ENCODE assay signal across 28 cellular contexts in the genomic region with DNA sequence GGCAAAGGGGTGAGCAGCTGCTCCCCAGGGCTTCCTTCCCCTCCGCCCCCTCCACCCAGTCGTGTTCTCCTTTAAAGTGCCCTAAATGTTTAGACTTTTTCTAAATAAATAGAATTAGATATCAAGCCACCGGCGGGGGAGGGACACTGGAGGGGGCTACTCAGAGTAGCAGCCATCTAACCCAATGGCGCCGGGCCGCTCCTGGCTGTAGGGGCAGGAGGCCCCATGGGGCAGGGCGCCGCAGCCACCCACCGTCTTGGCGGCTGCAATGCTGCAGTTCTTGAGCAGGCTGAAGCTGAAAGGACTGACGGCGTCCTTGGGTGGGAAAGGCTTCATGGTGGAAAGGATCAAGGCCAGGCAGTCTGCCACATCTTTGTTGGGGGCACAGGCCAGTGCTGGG. TPM values are rescaled to one million over a fixed set of nuclear protein-coding genes. Genes with fewer than 3 reads are reported as not detected.
"Had no signal": no experiment of that assay in that cellular context is flagged by ENCODE, and none has a peak within 500 bp of the region (broad histone marks: within the 10 kb centered on the region; RNA-seq: fewer than 3 reads in every experiment).

No MANE protein-coding gene starts in this region.

- H3K36me3 Mint-ChIP-seq: activated naive CD4-positive, alpha-beta T cell treated with anti-CD3 and anti-CD28 coated beads, Interleukin-2, amount 50 U/mL, for 24 hours had no signal

- H3K4me3 Mint-ChIP-seq: activated CD4-positive, alpha-beta memory T cell treated with anti-CD3 and anti-CD28 coated beads, Interleukin-2, amount 10 ng/mL, durations not matched to agents 7 days and 5 days; activated CD4-positive, alpha-beta T cell treated with anti-CD3 and anti-CD28 coated beads, Interleukin-2, amount 10 ng/mL, durations not matched to agents 24 days and 14 days; activated naive CD4-positive, alpha-beta T cell treated with anti-CD3 and anti-CD28 coated beads, Interleukin-2, amount 50 U/mL, for 24 hours; activated naive CD8-positive, alpha-beta T cell treated with anti-CD3 and anti-CD28 coated beads, Interleukin-2, amount 50 U/mL, for 24 hours; activated T-cell treated with anti-CD3 and anti-CD28 coated beads, Interleukin-2, amount 50 U/mL, for 24 hours; nephron; stimulated activated naive CD8-positive, alpha-beta T cell treated with anti-CD3 and anti-CD28 coated beads, Interleukin-15, amount 100 ng/mL, for 72 hours; type B pancreatic cell had no signal

- H3K36me3 ChIP-seq: uterus had no signal

- H3K27ac ChIP-seq: esophagus squamous epithelium, neutrophil, skin epidermis, uterus, VCaP had no signal

- H3K9me3 Mint-ChIP-seq: activated CD4-positive, alpha-beta memory T cell treated with anti-CD3 and anti-CD28 coated beads, Interleukin-2, amount 10 ng/mL, durations not matched to agents 7 days and 5 days; activated CD4-positive, alpha-beta T cell treated with anti-CD3 and anti-CD28 coated beads, Interleukin-2, amount 10 ng/mL, durations not matched to agents 24 days and 14 days; activated naive CD4-positive, alpha-beta T cell treated with anti-CD3 and anti-CD28 coated beads, Interleukin-2, amount 50 U/mL, for 24 hours; activated naive CD8-positive, alpha-beta T cell treated with anti-CD3 and anti-CD28 coated beads, Interleukin-2, amount 50 U/mL, for 24 hours; activated T-cell treated with anti-CD3 and anti-CD28 coated beads, Interleukin-2, amount 50 U/mL, for 24 hours; activated T-helper 2 cell treated with anti-CD3 and anti-CD28 coated beads, Interferon-gamma antibody, Interleukin-2, Interleukin-4, amounts not matched to agents 10 μg/mL and 5 μg/mL and 100 μg/mL, durations not matched to agents 14 hours and 24 hours and 36 hours; nephron; stimulated activated naive CD8-positive, alpha-beta T cell treated with anti-CD3 and anti-CD28 coated beads, Interleukin-15, amount 100 ng/mL, for 72 hours; type B pancreatic cell had no signal

- H3K4me3 ChIP-seq: esophagus squamous epithelium, left ventricle myocardium inferior, lung, skin epidermis, uterus had no signal

- H3K4me1 Mint-ChIP-seq: activated CD4-positive, alpha-beta memory T cell treated with anti-CD3 and anti-CD28 coated beads, Interleukin-2, amount 10 ng/mL, durations not matched to agents 7 days and 5 days; activated naive CD4-positive, alpha-beta T cell treated with anti-CD3 and anti-CD28 coated beads, Interleukin-2, amount 50 U/mL, for 24 hours; activated naive CD8-positive, alpha-beta T cell treated with anti-CD3 and anti-CD28 coated beads, Interleukin-2, amount 50 U/mL, for 24 hours; nephron had no signal

- H3K27me3 Mint-ChIP-seq: activated CD4-positive, alpha-beta memory T cell treated with anti-CD3 and anti-CD28 coated beads, Interleukin-2, amount 10 ng/mL, durations not matched to agents 7 days and 5 days; activated CD4-positive, alpha-beta T cell treated with anti-CD3 and anti-CD28 coated beads, Interleukin-2, amount 10 ng/mL, durations not matched to agents 24 days and 14 days; activated naive CD4-positive, alpha-beta T cell treated with anti-CD3 and anti-CD28 coated beads, Interleukin-2, amount 50 U/mL, for 24 hours; activated naive CD8-positive, alpha-beta T cell treated with anti-CD3 and anti-CD28 coated beads, Interleukin-2, amount 50 U/mL, for 24 hours; activated T-cell treated with anti-CD3 and anti-CD28 coated beads, Interleukin-2, amount 50 U/mL, for 24 hours; progenitor cell of endocrine pancreas; stimulated activated naive CD8-positive, alpha-beta T cell treated with anti-CD3 and anti-CD28 coated beads, Interleukin-15, amount 100 ng/mL, for 72 hours; type B pancreatic cell had no signal

- DNase-seq: activated CD4-positive, alpha-beta memory T cell treated with anti-CD3 and anti-CD28 coated beads, Interleukin-2, amount 10 ng/mL, durations not matched to agents 7 days and 5 days; activated CD4-positive, alpha-beta T cell treated with anti-CD3 and anti-CD28 coated beads, Interleukin-2, amount 10 ng/mL, durations not matched to agents 24 days and 14 days; activated CD8-positive, alpha-beta memory T cell treated with anti-CD3 and anti-CD28 coated beads, Interleukin-2, amount 50 U/mL, for 48 hours; activated naive CD8-positive, alpha-beta T cell treated with anti-CD3 and anti-CD28 coated beads, Interleukin-2, amount 50 U/mL, for 24 hours; activated T-cell treated with anti-CD3 and anti-CD28 coated beads, Interleukin-2, amount 50 U/mL, for 24 hours; dermis blood vessel endothelial cell; effector CD4-positive, alpha-beta T cell; esophagus squamous epithelium; foreskin melanocyte; left ventricle myocardium inferior; stimulated activated CD4-positive, alpha-beta T cell treated with anti-CD3 and anti-CD28 coated beads, Interleukin-12 subunit alpha, Interleukin-12 subunit beta, amount 100 ng/mL, for 4 hours; stimulated activated CD4-positive, alpha-beta T cell treated with anti-CD3 and anti-CD28 coated beads, Interleukin-4, amount 100 ng/mL, for 1 hour; stimulated activated naive CD8-positive, alpha-beta T cell treated with anti-CD3 and anti-CD28 coated beads, Interleukin-15, amount 100 ng/mL, for 72 hours; substantia nigra; T-helper 9 cell; uterus had no signal

- ATAC-seq: activated naive CD8-positive, alpha-beta T cell treated with anti-CD3 and anti-CD28 coated beads, Interleukin-2, amount 50 U/mL, for 24 hours; sciatic nerve; stimulated activated naive CD8-positive, alpha-beta T cell treated with anti-CD3 and anti-CD28 coated beads, Interleukin-15, amount 100 ng/mL, for 72 hours had no signal

- H3K27ac Mint-ChIP-seq: activated CD4-positive, alpha-beta memory T cell treated with anti-CD3 and anti-CD28 coated beads, Interleukin-2, amount 10 ng/mL, durations not matched to agents 7 days and 5 days; activated CD4-positive, alpha-beta T cell treated with anti-CD3 and anti-CD28 coated beads, Interleukin-2, amount 10 ng/mL, durations not matched to agents 24 days and 14 days; activated naive CD4-positive, alpha-beta T cell treated with anti-CD3 and anti-CD28 coated beads, Interleukin-2, amount 50 U/mL, for 24 hours; activated naive CD8-positive, alpha-beta T cell treated with anti-CD3 and anti-CD28 coated beads, Interleukin-2, amount 50 U/mL, for 24 hours; activated T-helper 2 cell treated with anti-CD3 and anti-CD28 coated beads, Interferon-gamma antibody, Interleukin-2, Interleukin-4, amounts not matched to agents 10 μg/mL and 5 μg/mL and 100 μg/mL, durations not matched to agents 14 hours and 24 hours and 36 hours; nephron; progenitor cell of endocrine pancreas; type B pancreatic cell had no signal

- H3K9me3 ChIP-seq: esophagus squamous epithelium, left ventricle myocardium inferior, neutrophil, uterus had no signal

- H3K27me3 ChIP-seq: esophagus squamous epithelium, neutrophil, uterus had no signal

- H3K4me1 ChIP-seq: esophagus squamous epithelium, uterus had no signal

RNA-seq across cellular contexts. Expression of a gene that starts 13.1 kb away (rescaled TPM):
- total RNA-seq: dermis blood vessel endothelial cell, glomerular endothelial cell, left ventricle myocardium inferior, osteocyte had no signal
